ENCODE assay signal across 1 cellular context in the genomic region with DNA sequence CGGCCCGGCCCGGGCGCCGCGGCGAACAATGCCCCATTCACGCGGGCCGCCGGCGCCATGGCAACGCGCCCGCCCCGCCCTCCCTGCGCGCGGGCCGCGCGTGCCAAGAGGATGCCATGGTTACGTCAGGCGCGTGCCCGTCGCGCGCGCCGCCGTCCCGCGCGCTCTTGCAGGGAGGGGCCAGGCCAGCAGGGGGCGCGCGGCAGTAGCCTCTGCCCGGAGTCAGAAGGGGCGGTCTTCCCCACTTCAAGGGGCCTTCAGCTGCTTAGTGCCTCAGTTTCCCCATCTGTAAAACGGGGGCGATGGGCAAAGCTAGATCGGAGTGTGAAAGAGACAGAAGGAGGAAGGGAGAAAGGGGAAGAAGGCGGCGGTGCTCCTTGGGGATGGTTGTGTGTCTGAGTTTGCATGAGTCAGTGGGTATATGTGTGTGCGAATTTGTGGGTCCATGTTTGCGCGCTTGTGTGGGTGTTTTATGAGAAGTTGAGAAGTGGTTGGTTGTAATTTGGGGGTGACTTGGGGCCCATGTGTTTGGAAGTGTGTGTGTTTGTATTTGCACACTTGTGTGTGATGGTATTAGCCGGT.
TF ChIP-seq lines count a peak whose summit lies in the region.

No MANE protein-coding gene starts in this region.

TF ChIP-seq in K562, 482 proteins besides CTCF, POLR2A, EP300 and RAD21 (continued from another document and continues in another):
- TF ChIP-seq, protein P1, sequence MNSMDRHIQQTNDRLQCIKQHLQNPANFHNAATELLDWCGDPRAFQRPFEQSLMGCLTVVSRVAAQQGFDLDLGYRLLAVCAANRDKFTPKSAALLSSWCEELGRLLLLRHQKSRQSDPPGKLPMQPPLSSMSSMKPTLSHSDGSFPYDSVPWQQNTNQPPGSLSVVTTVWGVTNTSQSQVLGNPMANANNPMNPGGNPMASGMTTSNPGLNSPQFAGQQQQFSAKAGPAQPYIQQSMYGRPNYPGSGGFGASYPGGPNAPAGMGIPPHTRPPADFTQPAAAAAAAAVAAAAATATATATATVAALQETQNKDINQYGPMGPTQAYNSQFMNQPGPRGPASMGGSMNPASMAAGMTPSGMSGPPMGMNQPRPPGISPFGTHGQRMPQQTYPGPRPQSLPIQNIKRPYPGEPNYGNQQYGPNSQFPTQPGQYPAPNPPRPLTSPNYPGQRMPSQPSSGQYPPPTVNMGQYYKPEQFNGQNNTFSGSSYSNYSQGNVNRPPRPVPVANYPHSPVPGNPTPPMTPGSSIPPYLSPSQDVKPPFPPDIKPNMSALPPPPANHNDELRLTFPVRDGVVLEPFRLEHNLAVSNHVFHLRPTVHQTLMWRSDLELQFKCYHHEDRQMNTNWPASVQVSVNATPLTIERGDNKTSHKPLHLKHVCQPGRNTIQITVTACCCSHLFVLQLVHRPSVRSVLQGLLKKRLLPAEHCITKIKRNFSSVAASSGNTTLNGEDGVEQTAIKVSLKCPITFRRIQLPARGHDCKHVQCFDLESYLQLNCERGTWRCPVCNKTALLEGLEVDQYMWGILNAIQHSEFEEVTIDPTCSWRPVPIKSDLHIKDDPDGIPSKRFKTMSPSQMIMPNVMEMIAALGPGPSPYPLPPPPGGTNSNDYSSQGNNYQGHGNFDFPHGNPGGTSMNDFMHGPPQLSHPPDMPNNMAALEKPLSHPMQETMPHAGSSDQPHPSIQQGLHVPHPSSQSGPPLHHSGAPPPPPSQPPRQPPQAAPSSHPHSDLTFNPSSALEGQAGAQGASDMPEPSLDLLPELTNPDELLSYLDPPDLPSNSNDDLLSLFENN (IDR thresholded peaks at IDR 0.05; ENCODE audit: low read depth in 2 of 2, low read length in 2 of 2), result 0 out of 4 replicates have a peak, but pooled peaks of 1 of the 2 experiments have one; percentile 14
- TF ChIP-seq CXXC5 (CRISPR knock-in tag; IDR thresholded peaks at IDR 0.05) (peak; percentile 84), SIN3A (IDR thresholded peaks at IDR 0.05; ENCODE audit: borderline replicate concordance in 2 of 2, control insufficient read depth in 1 of 2, low read depth in 2 of 2, low read length in 2 of 2) (0 out of 4 replicates have a peak, but pooled peaks of 1 of the 2 experiments have one; percentile 27), JUN (IDR thresholded peaks at IDR 0.05; ENCODE audit: borderline replicate concordance, low read depth, low read length) (peak; percentile 40; the same call in 1 of the 2 replicates), JUN (CRISPR knock-in tag; IDR thresholded peaks at IDR 0.05; ENCODE audit: borderline replicate concordance) (no peak; the same call in 1 of the 2 replicates), CBX8 (IDR thresholded peaks at IDR 0.05; ENCODE audit: borderline replicate concordance, extremely low read depth, low read depth, low read length, poor library complexity, severe bottlenecking) (no peak), TRIM24 (IDR thresholded peaks at IDR 0.05) (peak in 1 of 2 experiments; percentile 11; a peak in 1 of 4 replicates), ASH1L (IDR thresholded peaks at IDR 0.05; ENCODE audit: borderline replicate concordance, low read depth, partially characterized antibody) (peak; percentile 33), NR4A1 (CRISPR knock-in tag; IDR thresholded peaks at IDR 0.05) (no peak), NR4A1 (tag; IDR thresholded peaks at IDR 0.05) (peak; percentile 64; the same call in 1 of the 2 replicates), DMBX1 (CRISPR knock-in tag; IDR thresholded peaks at IDR 0.05; ENCODE audit: borderline replicate concordance) (peak; percentile 89), MAZ (CRISPR knock-in tag; conservative IDR thresholded peaks at IDR 0.05 in 1 of 2, IDR thresholded peaks at IDR 0.05 in 1 of 2) (peak; percentile 83 to 89), ZFP1 (CRISPR knock-in tag; IDR thresholded peaks at IDR 0.05) (no peak), TARDBP (IDR thresholded peaks at IDR 0.05) (no peak), ADNP (tag; IDR thresholded peaks at IDR 0.05) (peak; percentile 74), POLR2G (IDR thresholded peaks at IDR 0.05; ENCODE audit: low read depth, low read length) (peak; percentile 49; the same call in 1 of the 2 replicates), CEBPG (CRISPR knock-in tag; IDR thresholded peaks at IDR 0.05) (peak; percentile 82), CEBPG (tag; conservative IDR thresholded peaks at IDR 0.05 in 1 of 2, IDR thresholded peaks at IDR 0.05 in 1 of 2) (0 out of 4 replicates have a peak, but pooled peaks of 1 of the 2 experiments have one; percentile 5), SMC3 (conservative IDR thresholded peaks at IDR 0.05; ENCODE audit: insufficient read depth, low read depth, low read length) (peak; percentile 91), NFYB (IDR thresholded peaks at IDR 0.05; ENCODE audit: extremely low read depth, insufficient read length) (no peak), GATA2 (CRISPR knock-in tag; IDR thresholded peaks at IDR 0.05) (no peak), FOXP1 (CRISPR knock-in tag; IDR thresholded peaks at IDR 0.05) (peak; percentile 76), KDM1A (IDR thresholded peaks at IDR 0.05) (peak in 1 of 2 experiments; percentile 79; a peak in 2 of 4 replicates)
- TF ChIP-seq, protein P2, sequence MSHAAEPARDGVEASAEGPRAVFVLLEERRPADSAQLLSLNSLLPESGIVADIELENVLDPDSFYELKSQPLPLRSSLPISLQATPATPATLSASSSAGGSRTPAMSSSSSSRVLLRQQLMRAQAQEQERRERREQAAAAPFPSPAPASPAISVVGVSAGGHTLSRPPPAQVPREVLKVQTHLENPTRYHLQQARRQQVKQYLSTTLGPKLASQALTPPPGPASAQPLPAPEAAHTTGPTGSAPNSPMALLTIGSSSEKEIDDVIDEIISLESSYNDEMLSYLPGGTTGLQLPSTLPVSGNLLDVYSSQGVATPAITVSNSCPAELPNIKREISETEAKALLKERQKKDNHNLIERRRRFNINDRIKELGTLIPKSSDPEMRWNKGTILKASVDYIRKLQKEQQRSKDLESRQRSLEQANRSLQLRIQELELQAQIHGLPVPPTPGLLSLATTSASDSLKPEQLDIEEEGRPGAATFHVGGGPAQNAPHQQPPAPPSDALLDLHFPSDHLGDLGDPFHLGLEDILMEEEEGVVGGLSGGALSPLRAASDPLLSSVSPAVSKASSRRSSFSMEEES (CRISPR knock-in tag; IDR thresholded peaks at IDR 0.05), result no peak
- TF ChIP-seq, protein P3, sequence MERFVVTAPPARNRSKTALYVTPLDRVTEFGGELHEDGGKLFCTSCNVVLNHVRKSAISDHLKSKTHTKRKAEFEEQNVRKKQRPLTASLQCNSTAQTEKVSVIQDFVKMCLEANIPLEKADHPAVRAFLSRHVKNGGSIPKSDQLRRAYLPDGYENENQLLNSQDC (CRISPR knock-in tag; IDR thresholded peaks at IDR 0.05), result no peak
- TF ChIP-seq, protein P4, sequence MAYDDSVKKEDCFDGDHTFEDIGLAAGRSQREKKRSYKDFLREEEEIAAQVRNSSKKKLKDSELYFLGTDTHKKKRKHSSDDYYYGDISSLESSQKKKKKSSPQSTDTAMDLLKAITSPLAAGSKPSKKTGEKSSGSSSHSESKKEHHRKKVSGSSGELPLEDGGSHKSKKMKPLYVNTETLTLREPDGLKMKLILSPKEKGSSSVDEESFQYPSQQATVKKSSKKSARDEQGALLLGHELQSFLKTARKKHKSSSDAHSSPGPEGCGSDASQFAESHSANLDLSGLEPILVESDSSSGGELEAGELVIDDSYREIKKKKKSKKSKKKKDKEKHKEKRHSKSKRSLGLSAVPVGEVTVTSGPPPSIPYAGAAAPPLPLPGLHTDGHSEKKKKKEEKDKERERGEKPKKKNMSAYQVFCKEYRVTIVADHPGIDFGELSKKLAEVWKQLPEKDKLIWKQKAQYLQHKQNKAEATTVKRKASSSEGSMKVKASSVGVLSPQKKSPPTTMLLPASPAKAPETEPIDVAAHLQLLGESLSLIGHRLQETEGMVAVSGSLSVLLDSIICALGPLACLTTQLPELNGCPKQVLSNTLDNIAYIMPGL (CRISPR knock-in tag; IDR thresholded peaks at IDR 0.05), result peak; percentile 92; the same call in 1 of the 2 replicates
- TF ChIP-seq, protein P5, sequence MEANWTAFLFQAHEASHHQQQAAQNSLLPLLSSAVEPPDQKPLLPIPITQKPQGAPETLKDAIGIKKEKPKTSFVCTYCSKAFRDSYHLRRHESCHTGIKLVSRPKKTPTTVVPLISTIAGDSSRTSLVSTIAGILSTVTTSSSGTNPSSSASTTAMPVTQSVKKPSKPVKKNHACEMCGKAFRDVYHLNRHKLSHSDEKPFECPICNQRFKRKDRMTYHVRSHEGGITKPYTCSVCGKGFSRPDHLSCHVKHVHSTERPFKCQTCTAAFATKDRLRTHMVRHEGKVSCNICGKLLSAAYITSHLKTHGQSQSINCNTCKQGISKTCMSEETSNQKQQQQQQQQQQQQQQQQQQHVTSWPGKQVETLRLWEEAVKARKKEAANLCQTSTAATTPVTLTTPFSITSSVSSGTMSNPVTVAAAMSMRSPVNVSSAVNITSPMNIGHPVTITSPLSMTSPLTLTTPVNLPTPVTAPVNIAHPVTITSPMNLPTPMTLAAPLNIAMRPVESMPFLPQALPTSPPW (CRISPR knock-in tag; IDR thresholded peaks at IDR 0.05), result peak; percentile 75
- TF ChIP-seq, protein P6, sequence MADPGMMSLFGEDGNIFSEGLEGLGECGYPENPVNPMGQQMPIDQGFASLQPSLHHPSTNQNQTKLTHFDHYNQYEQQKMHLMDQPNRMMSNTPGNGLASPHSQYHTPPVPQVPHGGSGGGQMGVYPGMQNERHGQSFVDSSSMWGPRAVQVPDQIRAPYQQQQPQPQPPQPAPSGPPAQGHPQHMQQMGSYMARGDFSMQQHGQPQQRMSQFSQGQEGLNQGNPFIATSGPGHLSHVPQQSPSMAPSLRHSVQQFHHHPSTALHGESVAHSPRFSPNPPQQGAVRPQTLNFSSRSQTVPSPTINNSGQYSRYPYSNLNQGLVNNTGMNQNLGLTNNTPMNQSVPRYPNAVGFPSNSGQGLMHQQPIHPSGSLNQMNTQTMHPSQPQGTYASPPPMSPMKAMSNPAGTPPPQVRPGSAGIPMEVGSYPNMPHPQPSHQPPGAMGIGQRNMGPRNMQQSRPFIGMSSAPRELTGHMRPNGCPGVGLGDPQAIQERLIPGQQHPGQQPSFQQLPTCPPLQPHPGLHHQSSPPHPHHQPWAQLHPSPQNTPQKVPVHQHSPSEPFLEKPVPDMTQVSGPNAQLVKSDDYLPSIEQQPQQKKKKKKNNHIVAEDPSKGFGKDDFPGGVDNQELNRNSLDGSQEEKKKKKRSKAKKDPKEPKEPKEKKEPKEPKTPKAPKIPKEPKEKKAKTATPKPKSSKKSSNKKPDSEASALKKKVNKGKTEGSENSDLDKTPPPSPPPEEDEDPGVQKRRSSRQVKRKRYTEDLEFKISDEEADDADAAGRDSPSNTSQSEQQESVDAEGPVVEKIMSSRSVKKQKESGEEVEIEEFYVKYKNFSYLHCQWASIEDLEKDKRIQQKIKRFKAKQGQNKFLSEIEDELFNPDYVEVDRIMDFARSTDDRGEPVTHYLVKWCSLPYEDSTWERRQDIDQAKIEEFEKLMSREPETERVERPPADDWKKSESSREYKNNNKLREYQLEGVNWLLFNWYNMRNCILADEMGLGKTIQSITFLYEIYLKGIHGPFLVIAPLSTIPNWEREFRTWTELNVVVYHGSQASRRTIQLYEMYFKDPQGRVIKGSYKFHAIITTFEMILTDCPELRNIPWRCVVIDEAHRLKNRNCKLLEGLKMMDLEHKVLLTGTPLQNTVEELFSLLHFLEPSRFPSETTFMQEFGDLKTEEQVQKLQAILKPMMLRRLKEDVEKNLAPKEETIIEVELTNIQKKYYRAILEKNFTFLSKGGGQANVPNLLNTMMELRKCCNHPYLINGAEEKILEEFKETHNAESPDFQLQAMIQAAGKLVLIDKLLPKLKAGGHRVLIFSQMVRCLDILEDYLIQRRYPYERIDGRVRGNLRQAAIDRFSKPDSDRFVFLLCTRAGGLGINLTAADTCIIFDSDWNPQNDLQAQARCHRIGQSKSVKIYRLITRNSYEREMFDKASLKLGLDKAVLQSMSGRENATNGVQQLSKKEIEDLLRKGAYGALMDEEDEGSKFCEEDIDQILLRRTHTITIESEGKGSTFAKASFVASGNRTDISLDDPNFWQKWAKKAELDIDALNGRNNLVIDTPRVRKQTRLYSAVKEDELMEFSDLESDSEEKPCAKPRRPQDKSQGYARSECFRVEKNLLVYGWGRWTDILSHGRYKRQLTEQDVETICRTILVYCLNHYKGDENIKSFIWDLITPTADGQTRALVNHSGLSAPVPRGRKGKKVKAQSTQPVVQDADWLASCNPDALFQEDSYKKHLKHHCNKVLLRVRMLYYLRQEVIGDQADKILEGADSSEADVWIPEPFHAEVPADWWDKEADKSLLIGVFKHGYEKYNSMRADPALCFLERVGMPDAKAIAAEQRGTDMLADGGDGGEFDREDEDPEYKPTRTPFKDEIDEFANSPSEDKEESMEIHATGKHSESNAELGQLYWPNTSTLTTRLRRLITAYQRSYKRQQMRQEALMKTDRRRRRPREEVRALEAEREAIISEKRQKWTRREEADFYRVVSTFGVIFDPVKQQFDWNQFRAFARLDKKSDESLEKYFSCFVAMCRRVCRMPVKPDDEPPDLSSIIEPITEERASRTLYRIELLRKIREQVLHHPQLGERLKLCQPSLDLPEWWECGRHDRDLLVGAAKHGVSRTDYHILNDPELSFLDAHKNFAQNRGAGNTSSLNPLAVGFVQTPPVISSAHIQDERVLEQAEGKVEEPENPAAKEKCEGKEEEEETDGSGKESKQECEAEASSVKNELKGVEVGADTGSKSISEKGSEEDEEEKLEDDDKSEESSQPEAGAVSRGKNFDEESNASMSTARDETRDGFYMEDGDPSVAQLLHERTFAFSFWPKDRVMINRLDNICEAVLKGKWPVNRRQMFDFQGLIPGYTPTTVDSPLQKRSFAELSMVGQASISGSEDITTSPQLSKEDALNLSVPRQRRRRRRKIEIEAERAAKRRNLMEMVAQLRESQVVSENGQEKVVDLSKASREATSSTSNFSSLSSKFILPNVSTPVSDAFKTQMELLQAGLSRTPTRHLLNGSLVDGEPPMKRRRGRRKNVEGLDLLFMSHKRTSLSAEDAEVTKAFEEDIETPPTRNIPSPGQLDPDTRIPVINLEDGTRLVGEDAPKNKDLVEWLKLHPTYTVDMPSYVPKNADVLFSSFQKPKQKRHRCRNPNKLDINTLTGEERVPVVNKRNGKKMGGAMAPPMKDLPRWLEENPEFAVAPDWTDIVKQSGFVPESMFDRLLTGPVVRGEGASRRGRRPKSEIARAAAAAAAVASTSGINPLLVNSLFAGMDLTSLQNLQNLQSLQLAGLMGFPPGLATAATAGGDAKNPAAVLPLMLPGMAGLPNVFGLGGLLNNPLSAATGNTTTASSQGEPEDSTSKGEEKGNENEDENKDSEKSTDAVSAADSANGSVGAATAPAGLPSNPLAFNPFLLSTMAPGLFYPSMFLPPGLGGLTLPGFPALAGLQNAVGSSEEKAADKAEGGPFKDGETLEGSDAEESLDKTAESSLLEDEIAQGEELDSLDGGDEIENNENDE (IDR thresholded peaks at IDR 0.05; ENCODE audit: low read depth, low read length), result no peak
- TF ChIP-seq, protein P7, sequence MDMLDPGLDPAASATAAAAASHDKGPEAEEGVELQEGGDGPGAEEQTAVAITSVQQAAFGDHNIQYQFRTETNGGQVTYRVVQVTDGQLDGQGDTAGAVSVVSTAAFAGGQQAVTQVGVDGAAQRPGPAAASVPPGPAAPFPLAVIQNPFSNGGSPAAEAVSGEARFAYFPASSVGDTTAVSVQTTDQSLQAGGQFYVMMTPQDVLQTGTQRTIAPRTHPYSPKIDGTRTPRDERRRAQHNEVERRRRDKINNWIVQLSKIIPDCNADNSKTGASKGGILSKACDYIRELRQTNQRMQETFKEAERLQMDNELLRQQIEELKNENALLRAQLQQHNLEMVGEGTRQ (CRISPR knock-in tag; IDR thresholded peaks at IDR 0.05), result no peak
- TF ChIP-seq, protein P8, sequence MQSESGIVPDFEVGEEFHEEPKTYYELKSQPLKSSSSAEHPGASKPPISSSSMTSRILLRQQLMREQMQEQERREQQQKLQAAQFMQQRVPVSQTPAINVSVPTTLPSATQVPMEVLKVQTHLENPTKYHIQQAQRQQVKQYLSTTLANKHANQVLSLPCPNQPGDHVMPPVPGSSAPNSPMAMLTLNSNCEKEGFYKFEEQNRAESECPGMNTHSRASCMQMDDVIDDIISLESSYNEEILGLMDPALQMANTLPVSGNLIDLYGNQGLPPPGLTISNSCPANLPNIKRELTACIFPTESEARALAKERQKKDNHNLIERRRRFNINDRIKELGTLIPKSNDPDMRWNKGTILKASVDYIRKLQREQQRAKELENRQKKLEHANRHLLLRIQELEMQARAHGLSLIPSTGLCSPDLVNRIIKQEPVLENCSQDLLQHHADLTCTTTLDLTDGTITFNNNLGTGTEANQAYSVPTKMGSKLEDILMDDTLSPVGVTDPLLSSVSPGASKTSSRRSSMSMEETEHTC (IDR thresholded peaks at IDR 0.05), result no peak
